ENCODE assay signal across 22 cellular contexts in the genomic region with DNA sequence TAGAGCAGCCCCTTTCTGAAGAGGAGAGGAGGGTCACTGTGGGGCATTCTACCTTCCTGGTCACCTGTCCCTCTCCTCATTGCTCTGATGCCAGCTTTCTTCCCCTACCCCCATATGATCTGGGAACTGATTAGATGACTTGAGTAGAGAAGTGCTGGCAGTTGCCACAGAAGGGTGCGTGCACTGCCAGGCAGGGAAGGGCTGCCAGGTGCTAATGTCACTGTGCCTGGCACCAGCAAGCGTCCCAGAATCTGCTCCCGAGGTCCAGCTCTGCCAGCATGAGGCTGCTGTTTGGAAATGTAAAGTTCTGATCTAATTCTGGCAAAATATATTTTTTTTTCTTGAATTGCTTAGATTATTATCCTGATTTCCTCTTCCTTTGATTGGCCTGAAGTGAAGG. TPM values are rescaled to one million over a fixed set of nuclear protein-coding genes. Genes with fewer than 3 reads are reported as not detected.
DNase-seq lines count a peak whose midpoint lies in the region; ATAC-seq, FAIRE-seq and TF ChIP-seq lines count a peak whose summit lies in the region.
"Had no signal": no experiment of that assay in that cellular context is flagged by ENCODE, and none has a peak within 500 bp of the region (broad histone marks: within the 10 kb centered on the region; RNA-seq: fewer than 3 reads in every experiment).

No MANE protein-coding gene starts in this region.

- H3K9me3 ChIP-seq in cardiac muscle cell (ENCODE audit: low read depth), result no peaks in the 10 kb centered on the region
- no peaks in the 10 kb centered on the region for H3K9me3 ChIP-seq in pancreas
- H3K9me3 ChIP-seq in lower lobe of right lung, result no peaks in the 10 kb centered on the region
- H3K9me3 ChIP-seq: ascending aorta, colonic mucosa, SJSA1 had no signal

- no peak for TF ChIP-seq CTCF in cardiac muscle cell (IDR thresholded peaks at IDR 0.05; ENCODE audit: low read depth, low read length)
- TF ChIP-seq CTCF in pancreas (IDR thresholded peaks at IDR 0.05), result no peak
- no peak for TF ChIP-seq CTCF in lower lobe of right lung (IDR thresholded peaks at IDR 0.05)

- peak; percentile 82 for DNase-seq in DMS79 (lab: John Stamatoyannopoulos, UW)
- peak; percentile 74 for DNase-seq in NCI-H2196 (lab: John Stamatoyannopoulos, UW; ENCODE audit: unreplicated experiment)
- DNase-seq in cardiac muscle cell (ENCODE audit: low read depth in 1 of 2, low spot score in 1 of 2), result no peak
- DNase-seq in pancreas, result peak in 4 of 6 donors; percentile 16 to 66 (median 58)
- no peak for DNase-seq in lower lobe of right lung
- DNase-seq in CD1c-positive myeloid dendritic cell (ENCODE audit: extremely low spot score), result no peak
- DNase-seq: activated CD8-positive, alpha-beta T cell treated with anti-CD3 and anti-CD28 coated beads for 36 hours; activated naive CD4-positive, alpha-beta T cell treated with anti-CD3 and anti-CD28 coated beads, Interleukin-2, amount 10 ng/mL, durations not matched to agents 7 days and 5 days; activated T-cell treated with anti-CD3 and anti-CD28 coated beads, Interleukin-2, amount 50 U/mL, for 1 hour; CD8-positive, alpha-beta T cell; colonic mucosa; OCI-M1; stimulated activated CD4-positive, alpha-beta T cell treated with anti-CD3 and anti-CD28 coated beads, Interleukin-15, amount 100 ng/mL, for 24 hours; T-helper 17 cell had no signal

- ATAC-seq in pancreas, result peak; percentile 71 to 85 (median 80)
- ATAC-seq in HG03571 (IDR thresholded peaks at IDR 0.05; ENCODE audit: unreplicated experiment), result no peak
- no peak for ATAC-seq in GM18498 (IDR thresholded peaks at IDR 0.05; ENCODE audit: unreplicated experiment)
- no peak for ATAC-seq in lower lobe of right lung
- ATAC-seq: activated CD8-positive, alpha-beta T cell treated with anti-CD3 and anti-CD28 coated beads for 36 hours; CD8-positive, alpha-beta T cell; T-helper 17 cell had no signal

- H3K27me3 ChIP-seq in cardiac muscle cell (no peaks in the 10 kb centered on the region), pancreas (no peaks in the 10 kb centered on the region), lower lobe of right lung (ENCODE audit: low read depth) (no peaks in the 10 kb centered on the region)
- H3K27me3 ChIP-seq: ascending aorta, colonic mucosa, hepatocyte, SJSA1 had no signal

- H3K36me3 ChIP-seq in cardiac muscle cell (no peaks in the 10 kb centered on the region), pancreas (no peaks in the 10 kb centered on the region), lower lobe of right lung (no peaks in the 10 kb centered on the region)
- H3K36me3 ChIP-seq: ascending aorta, colonic mucosa, SJSA1, WERI-Rb-1 had no signal

- H3K4me3 ChIP-seq in cardiac muscle cell, result no peak overlapping the region
- H3K4me3 ChIP-seq in pancreas, result no peak overlapping the region
- no peak overlapping the region for H3K4me3 ChIP-seq in lower lobe of right lung
- H3K4me3 ChIP-seq: ascending aorta, colonic mucosa, hepatocyte, SJSA1 had no signal

- 13 to 19% methylated on average over 3 of the region's 3 CpGs for WGBS in pancreas, 2 donors

- H3K27ac ChIP-seq in cardiac muscle cell, result peak overlapping the region; percentile 14
- H3K27ac ChIP-seq in pancreas, result no peak overlapping the region
- no peak overlapping the region for H3K27ac ChIP-seq in lower lobe of right lung
- H3K27ac ChIP-seq: colonic mucosa, hepatocyte, SJSA1, WERI-Rb-1 had no signal

- intact Hi-C loops in pancreas (cut with DNase I) (no loop called here), lower lobe of right lung (cut with DNase I) (no loop called here)

- no peak for FAIRE-seq in pancreas (lab: Jason Lieb, UNC)
- FAIRE-seq: endometrium, keratinocyte had no signal

- H3K4me1 ChIP-seq in cardiac muscle cell (ENCODE audit: low read depth), result no peaks in the 10 kb centered on the region
- H3K4me1 ChIP-seq in pancreas, result peaks cover 0 to 10% (median 0%) of the 10 kb centered on the region in 3 donors
- peaks cover 8% of the 10 kb centered on the region for H3K4me1 ChIP-seq in lower lobe of right lung
- H3K4me1 ChIP-seq: colonic mucosa, SJSA1 had no signal

RNA-seq across cellular contexts. Expression of a gene that starts 52.8 kb away (rescaled TPM):
- total RNA-seq in cardiac muscle cell (12.6 and 13.5 TPM in 2 replicates), pancreas (10 to 100 TPM in 1 of 6 donors, 1 to 10 TPM in 5; 5.5 to 12.3 (median 7.1) TPM), lower lobe of right lung (14.9 TPM)
- polyA plus RNA-seq in cardiac muscle cell (1.2 and 4.6 TPM in 2 replicates), pancreas (1 to 10 TPM; 2.3 to 3.5 TPM)

Comparison
In these comparisons a context has a peak if more than half of its experiments do, and no peak if none do; other contexts are left out.
1. DNase-seq: peak in DMS79 (single experiment), NCI-H2196 (single experiment) and pancreas (4 of 6); none in cardiac muscle cell (0 of 2), lower lobe of right lung (single experiment) and CD1c-positive myeloid dendritic cell (single experiment).
2. ATAC-seq: peak in pancreas (4 of 4); none in HG03571 (single experiment), GM18498 (single experiment) and lower lobe of right lung (0 of 2).